1 cellular context compared by ENCODE assay signal in the genomic region with DNA sequence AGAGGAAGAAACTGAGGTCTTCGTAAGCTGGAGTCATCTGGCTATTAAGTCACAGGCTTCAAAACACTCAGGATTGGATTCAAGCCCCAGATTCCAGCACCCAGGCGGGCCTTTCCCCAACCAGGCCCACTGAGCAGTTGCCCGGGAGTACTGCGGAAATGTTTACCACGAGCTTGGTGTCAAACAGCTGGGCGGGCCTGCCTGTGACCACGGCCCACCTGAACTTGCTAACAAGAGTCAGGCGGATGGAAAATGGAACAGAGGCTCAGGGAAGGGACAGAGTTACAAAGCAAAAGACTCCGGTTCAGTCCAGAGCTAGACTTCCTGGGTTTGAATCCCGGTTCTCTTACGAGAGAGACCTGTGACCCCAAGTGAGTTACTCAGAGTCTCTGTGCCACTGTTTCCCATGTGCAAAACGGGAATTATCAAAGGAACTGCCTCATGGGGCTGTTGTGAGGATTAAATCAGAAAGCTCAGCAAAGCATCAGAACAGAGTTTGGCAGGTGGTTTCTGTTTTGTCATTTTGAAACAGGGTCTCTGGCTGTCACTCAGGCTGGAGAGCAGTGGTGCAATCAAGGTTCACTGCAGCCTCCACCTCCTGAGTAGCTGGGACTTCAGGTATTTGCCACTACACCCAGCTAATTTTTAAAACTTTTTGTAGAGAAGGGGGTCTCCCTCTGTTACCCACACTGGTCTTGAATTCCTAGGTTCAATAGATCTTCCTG.
TF ChIP-seq lines count a peak whose summit lies in the region.

No MANE protein-coding gene starts in this region.

TF ChIP-seq in K562, 482 proteins besides CTCF, POLR2A, EP300 and RAD21:
- TF ChIP-seq, protein P1, sequence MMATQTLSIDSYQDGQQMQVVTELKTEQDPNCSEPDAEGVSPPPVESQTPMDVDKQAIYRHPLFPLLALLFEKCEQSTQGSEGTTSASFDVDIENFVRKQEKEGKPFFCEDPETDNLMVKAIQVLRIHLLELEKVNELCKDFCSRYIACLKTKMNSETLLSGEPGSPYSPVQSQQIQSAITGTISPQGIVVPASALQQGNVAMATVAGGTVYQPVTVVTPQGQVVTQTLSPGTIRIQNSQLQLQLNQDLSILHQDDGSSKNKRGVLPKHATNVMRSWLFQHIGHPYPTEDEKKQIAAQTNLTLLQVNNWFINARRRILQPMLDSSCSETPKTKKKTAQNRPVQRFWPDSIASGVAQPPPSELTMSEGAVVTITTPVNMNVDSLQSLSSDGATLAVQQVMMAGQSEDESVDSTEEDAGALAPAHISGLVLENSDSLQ (IDR thresholded peaks at IDR 0.05), result peak; percentile 53; the same call in 1 of the 2 replicates
- TF ChIP-seq EHMT2 (IDR thresholded peaks at IDR 0.05), result no peak
TF ChIP-seq in K562: peak in this region for 1.
